In the genomic region with DNA sequence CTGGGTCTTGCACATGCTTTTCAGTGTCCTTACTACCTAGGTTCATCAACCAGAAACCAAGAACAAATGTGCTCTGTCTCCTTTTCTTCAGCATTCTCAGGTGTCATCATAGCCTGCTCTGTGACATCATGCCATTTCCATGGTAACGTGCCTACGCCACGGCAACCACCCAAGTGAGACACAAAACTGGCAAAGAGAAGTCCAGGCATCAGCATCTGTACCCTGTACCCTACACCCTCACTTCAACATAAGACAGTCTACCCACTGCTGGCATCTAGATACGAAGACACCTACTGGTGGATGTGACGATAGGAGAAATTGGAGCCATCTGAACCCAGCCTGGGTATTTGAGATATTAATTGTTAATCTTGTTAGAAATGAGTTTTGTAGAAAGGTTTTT, we compare ENCODE assay signal across 1 cellular context.
TF ChIP-seq lines count a peak whose summit lies in the region.

No MANE protein-coding gene starts in this region.

TF ChIP-seq in GM23338, 12 proteins besides CTCF, POLR2A, EP300 and RAD21 (continued from another document):
- TF ChIP-seq, protein P1, sequence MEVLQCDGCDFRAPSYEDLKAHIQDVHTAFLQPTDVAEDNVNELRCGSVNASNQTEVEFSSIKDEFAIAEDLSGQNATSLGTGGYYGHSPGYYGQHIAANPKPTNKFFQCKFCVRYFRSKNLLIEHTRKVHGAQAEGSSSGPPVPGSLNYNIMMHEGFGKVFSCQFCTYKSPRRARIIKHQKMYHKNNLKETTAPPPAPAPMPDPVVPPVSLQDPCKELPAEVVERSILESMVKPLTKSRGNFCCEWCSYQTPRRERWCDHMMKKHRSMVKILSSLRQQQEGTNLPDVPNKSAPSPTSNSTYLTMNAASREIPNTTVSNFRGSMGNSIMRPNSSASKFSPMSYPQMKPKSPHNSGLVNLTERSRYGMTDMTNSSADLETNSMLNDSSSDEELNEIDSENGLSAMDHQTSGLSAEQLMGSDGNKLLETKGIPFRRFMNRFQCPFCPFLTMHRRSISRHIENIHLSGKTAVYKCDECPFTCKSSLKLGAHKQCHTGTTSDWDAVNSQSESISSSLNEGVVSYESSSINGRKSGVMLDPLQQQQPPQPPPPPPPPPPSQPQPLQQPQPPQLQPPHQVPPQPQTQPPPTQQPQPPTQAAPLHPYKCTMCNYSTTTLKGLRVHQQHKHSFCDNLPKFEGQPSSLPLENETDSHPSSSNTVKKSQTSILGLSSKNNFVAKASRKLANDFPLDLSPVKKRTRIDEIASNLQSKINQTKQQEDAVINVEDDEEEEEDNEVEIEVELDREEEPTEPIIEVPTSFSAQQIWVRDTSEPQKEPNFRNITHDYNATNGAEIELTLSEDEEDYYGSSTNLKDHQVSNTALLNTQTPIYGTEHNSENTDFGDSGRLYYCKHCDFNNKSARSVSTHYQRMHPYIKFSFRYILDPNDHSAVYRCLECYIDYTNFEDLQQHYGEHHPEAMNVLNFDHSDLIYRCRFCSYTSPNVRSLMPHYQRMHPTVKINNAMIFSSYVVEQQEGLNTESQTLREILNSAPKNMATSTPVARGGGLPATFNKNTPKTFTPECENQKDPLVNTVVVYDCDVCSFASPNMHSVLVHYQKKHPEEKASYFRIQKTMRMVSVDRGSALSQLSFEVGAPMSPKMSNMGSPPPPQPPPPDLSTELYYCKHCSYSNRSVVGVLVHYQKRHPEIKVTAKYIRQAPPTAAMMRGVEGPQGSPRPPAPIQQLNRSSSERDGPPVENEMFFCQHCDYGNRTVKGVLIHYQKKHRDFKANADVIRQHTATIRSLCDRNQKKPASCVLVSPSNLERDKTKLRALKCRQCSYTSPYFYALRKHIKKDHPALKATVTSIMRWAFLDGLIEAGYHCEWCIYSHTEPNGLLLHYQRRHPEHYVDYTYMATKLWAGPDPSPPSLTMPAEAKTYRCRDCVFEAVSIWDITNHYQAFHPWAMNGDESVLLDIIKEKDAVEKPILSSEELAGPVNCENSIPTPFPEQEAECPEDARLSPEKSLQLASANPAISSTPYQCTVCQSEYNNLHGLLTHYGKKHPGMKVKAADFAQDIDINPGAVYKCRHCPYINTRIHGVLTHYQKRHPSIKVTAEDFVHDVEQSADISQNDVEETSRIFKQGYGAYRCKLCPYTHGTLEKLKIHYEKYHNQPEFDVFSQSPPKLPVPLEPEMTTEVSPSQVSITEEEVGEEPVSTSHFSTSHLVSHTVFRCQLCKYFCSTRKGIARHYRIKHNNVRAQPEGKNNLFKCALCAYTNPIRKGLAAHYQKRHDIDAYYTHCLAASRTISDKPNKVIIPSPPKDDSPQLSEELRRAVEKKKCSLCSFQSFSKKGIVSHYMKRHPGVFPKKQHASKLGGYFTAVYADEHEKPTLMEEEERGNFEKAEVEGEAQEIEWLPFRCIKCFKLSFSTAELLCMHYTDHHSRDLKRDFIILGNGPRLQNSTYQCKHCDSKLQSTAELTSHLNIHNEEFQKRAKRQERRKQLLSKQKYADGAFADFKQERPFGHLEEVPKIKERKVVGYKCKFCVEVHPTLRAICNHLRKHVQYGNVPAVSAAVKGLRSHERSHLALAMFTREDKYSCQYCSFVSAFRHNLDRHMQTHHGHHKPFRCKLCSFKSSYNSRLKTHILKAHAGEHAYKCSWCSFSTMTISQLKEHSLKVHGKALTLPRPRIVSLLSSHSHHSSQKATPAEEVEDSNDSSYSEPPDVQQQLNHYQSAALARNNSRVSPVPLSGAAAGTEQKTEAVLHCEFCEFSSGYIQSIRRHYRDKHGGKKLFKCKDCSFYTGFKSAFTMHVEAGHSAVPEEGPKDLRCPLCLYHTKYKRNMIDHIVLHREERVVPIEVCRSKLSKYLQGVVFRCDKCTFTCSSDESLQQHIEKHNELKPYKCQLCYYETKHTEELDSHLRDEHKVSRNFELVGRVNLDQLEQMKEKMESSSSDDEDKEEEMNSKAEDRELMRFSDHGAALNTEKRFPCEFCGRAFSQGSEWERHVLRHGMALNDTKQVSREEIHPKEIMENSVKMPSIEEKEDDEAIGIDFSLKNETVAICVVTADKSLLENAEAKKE (CRISPR knock-in tag; IDR thresholded peaks at IDR 0.05), result no peak
- TF ChIP-seq JUNB (IDR thresholded peaks at IDR 0.05; ENCODE audit: unreplicated experiment), result no peak
